In the genomic region with DNA sequence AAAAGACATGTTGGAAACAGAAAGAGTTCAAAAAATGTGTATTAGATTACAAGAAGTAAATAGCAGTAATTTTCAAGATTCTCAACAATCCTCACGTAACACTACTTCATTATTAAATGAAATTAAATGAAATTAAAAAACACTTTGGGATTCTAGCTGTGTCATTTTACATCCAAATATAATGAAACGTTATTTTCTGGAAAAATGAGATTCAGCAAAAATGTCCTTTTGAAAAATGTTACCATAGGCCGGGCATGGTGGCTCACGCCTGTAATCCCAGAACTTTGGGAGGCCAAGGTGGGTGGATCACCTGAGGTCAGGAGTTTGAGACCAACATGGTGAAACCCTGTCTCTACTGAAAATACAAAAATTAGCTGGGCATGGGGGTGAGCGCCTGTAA, we compare ENCODE assay signal across 6 cellular contexts. TPM values are rescaled to one million over a fixed set of nuclear protein-coding genes. Genes with fewer than 3 reads are reported as not detected.
A peak's percentile ranks its signal among the peaks of the same experiment; 100 is the strongest.
DNase-seq lines count a peak whose midpoint lies in the region; ATAC-seq, FAIRE-seq and TF ChIP-seq lines count a peak whose summit lies in the region.
"Not testable (repeated sequence)": the region's sequence is repeated elsewhere in the genome, so short reads cannot be mapped to it uniquely, and the experiment has no call there.

No MANE protein-coding gene starts in this region.

- TF ChIP-seq RAD21 in A549 (conservative IDR thresholded peaks at IDR 0.05 in 1 of 2, IDR thresholded peaks at IDR 0.05 in 1 of 2); K562 (CRISPR knock-in tag; conservative IDR thresholded peaks at IDR 0.05 in 1 of 2, IDR thresholded peaks at IDR 0.05 in 1 of 2): not testable (repeated sequence)

- not testable (repeated sequence) for BruUV-seq in K562 (replicated peaks; lab: Mats Ljungman, UMichigan)

- not testable (repeated sequence) for TF ChIP-seq CTCF in A549 (IDR thresholded peaks at IDR 0.05); CD14-positive monocyte (IDR thresholded peaks at IDR 0.05); HL-60 (IDR thresholded peaks at IDR 0.05; ENCODE audit: insufficient read depth, low read length); K562 (IDR thresholded peaks at IDR 0.05 in 2 of 3, conservative IDR thresholded peaks at IDR 0.05 in 1 of 3; ENCODE audit: insufficient read depth in 2 of 3, low read depth in 1 of 3, low read length in 3 of 3); neutrophil (IDR thresholded peaks at IDR 0.05)

- POLR2A ChIA-PET in A549 (lab: Yijun Ruan, JAX); K562 (lab: Yijun Ruan, JAX): not testable (repeated sequence)

- H3K9me3 ChIP-seq in A549; K562 (replicated peaks; ENCODE audit: control insufficient read depth, insufficient read depth, low read depth, low read length); neutrophil: not testable (repeated sequence)

- H3K36me3 ChIP-seq in K562 (ENCODE audit: control insufficient read depth, insufficient read depth, low read length); neutrophil: not testable (repeated sequence)

- not testable (repeated sequence) for DNase-seq in A549 (ENCODE audit: low read depth in 1 of 2, low spot score in 1 of 2); CD14-positive monocyte (ENCODE audit: low spot score); HL-60 (ENCODE audit: low read depth in 1 of 2, low spot score in 1 of 2); K562 (ENCODE audit: extremely low read depth in 1 of 4, low spot score in 3 of 4)

- not testable (repeated sequence) for H2AFZ ChIP-seq in K562 (ENCODE audit: low read depth, low read length)

- CTCF ChIA-PET in A549 (lab: Yijun Ruan, JAX); K562 (lab: Yijun Ruan, JAX; ENCODE audit: low intra/inter-chr PET ratio): not testable (repeated sequence)

- not testable (repeated sequence) for TF ChIP-seq EP300 in A549 (IDR thresholded peaks at IDR 0.05); K562 (IDR thresholded peaks at IDR 0.05; ENCODE audit: low read length)

- peaks cover 30% of the 10 kb centered on the region for H3K4me1 Mint-ChIP-seq in CD14-positive monocyte
- H3K4me1 Mint-ChIP-seq in dendritic cell treated with granulocyte-macrophage colony-stimulating factor and Interleukin-4, amounts not matched to agents 40 ng/mL and 50 ng/mL, for 4 days (ENCODE audit: low read depth): peaks cover 16% of the 10 kb centered on the region

- WGBS in A549 (ENCODE audit: missing lambda C conversion rate): 86% methylated on average over 5 of the region's 5 CpGs
- 73% methylated on average over 5 of the region's 5 CpGs for WGBS in K562 (ENCODE audit: insufficient coverage, low coverage, missing lambda C conversion rate)

- ATAC-seq in A549, K562: not testable (repeated sequence)

- H3K79me2 ChIP-seq in K562 (ENCODE audit: control insufficient read depth, insufficient read depth, low read length): not testable (repeated sequence)

- H3K27ac ChIP-seq in A549; K562 (ENCODE audit: extremely low read depth, low read depth, low read length): not testable (repeated sequence)
- H3K27ac ChIP-seq in HL-60 (replicated peaks) (peak overlapping the region; percentile 71), neutrophil (peak overlapping the region; percentile 76)

- H3K36me3 Mint-ChIP-seq in CD14-positive monocyte; dendritic cell treated with granulocyte-macrophage colony-stimulating factor and Interleukin-4, amounts not matched to agents 40 ng/mL and 50 ng/mL, for 4 days (ENCODE audit: low read depth): not testable (repeated sequence)

- not testable (repeated sequence) for H3K9me3 Mint-ChIP-seq in CD14-positive monocyte; dendritic cell treated with granulocyte-macrophage colony-stimulating factor and Interleukin-4, amounts not matched to agents 40 ng/mL and 50 ng/mL, for 4 days

- H3K4me3 Mint-ChIP-seq in CD14-positive monocyte: peak overlapping the region; percentile 47 to 68
- peak overlapping the region; percentile 18 for H3K4me3 Mint-ChIP-seq in dendritic cell treated with granulocyte-macrophage colony-stimulating factor and Interleukin-4, amounts not matched to agents 40 ng/mL and 50 ng/mL, for 4 days

- not testable (repeated sequence) for H3K9ac ChIP-seq in K562 (ENCODE audit: insufficient read depth in 1 of 2, low read depth in 2 of 2, low read length in 2 of 2)

- not testable (repeated sequence) for H3K4me2 ChIP-seq in A549; K562 (ENCODE audit: insufficient read depth, low read length)

- not testable (repeated sequence) for H3K27me3 Mint-ChIP-seq in CD14-positive monocyte (ENCODE audit: low read depth in 3 of 3); dendritic cell treated with granulocyte-macrophage colony-stimulating factor and Interleukin-4, amounts not matched to agents 40 ng/mL and 50 ng/mL, for 4 days

- H3K27ac Mint-ChIP-seq in CD14-positive monocyte: peak overlapping the region; percentile 92 to 96 (median 95)
- H3K27ac Mint-ChIP-seq in dendritic cell treated with granulocyte-macrophage colony-stimulating factor and Interleukin-4, amounts not matched to agents 40 ng/mL and 50 ng/mL, for 4 days: peak overlapping the region; percentile 35

- not testable (repeated sequence) for H3K9me1 ChIP-seq in K562 (ENCODE audit: control insufficient read depth, insufficient read depth, low read length)

- FAIRE-seq in A549 (lab: Jason Lieb, UNC); K562 (lab: Jason Lieb, UNC): not testable (repeated sequence)

- intact Hi-C loops in CD14-positive monocyte (cut with micrococcal nuclease); K562 (cut with micrococcal nuclease); dendritic cell treated with granulocyte-macrophage colony-stimulating factor and Interleukin-4, amounts not matched to agents 40 ng/mL and 50 ng/mL, for 4 days (cut with micrococcal nuclease): not testable (repeated sequence)

- H4K20me1 ChIP-seq in K562 (replicated peaks; ENCODE audit: control insufficient read depth, insufficient read depth, low read length): not testable (repeated sequence)

- not testable (repeated sequence) for H3K4me3 ChIP-seq in A549; HL-60 (replicated peaks; ENCODE audit: insufficient read depth, low read length); K562
- H3K4me3 ChIP-seq in neutrophil (ENCODE audit: low read depth in 1 of 2, low read length in 1 of 2): peak overlapping the region in 1 of 2 experiments; percentile 25

- not testable (repeated sequence) for H3K4me1 ChIP-seq in A549
- H3K4me1 ChIP-seq in K562 (replicated peaks in 1 of 2; ENCODE audit: control insufficient read depth in 2 of 2, insufficient read depth in 2 of 2, low read length in 2 of 2): peaks cover under 1 to 10% of the 10 kb centered on the region in 2 experiments; a peak in 4 of 5 replicates
- H3K4me1 ChIP-seq in neutrophil (ENCODE audit: control insufficient read depth in 1 of 2, insufficient read depth in 1 of 2, low read depth in 1 of 2, low read length in 1 of 2): peaks cover 19 to 30% of the 10 kb centered on the region in 2 experiments

- in situ Hi-C loops in K562 (cut with MboI): not testable (repeated sequence)

- H3K27me3 ChIP-seq in HL-60 (ENCODE audit: insufficient read depth, poor library complexity, severe bottlenecking); K562 (ENCODE audit: control insufficient read depth in 2 of 2, insufficient read depth in 2 of 2, low read length in 2 of 2); neutrophil: not testable (repeated sequence)

- not testable (repeated sequence) for TF ChIP-seq POLR2A in A549 (IDR thresholded peaks at IDR 0.05; ENCODE audit: low read length); K562 (conservative IDR thresholded peaks at IDR 0.05)

TF ChIP-seq in A549, 52 proteins besides CTCF, POLR2A, EP300 and RAD21:
- TF ChIP-seq MAFK (IDR thresholded peaks at IDR 0.05; ENCODE audit: partially characterized antibody): peak; percentile 22

TF ChIP-seq in K562, 482 proteins besides CTCF, POLR2A, EP300 and RAD21:
- TF ChIP-seq C11orf30 (IDR thresholded peaks at IDR 0.05; ENCODE audit: low read depth) (peak; percentile 64), ZNF316 (IDR thresholded peaks at IDR 0.05) (peak; percentile 76)

RNA-seq across cellular contexts. Expression of a gene that starts 15.6 kb away (rescaled TPM):
- polyA plus RNA-seq in A549 (2011; rRNA removed) (105 and 149 TPM in 2 replicates), A549 (2017; fragmentation: RNase III; extraction: RNeasy Plus Mini Kit Qiagen cat#74134 plus additional on column Dnase treatment) (70.4 to 83.1 TPM (median 76.3 TPM) in 3 replicates), CD14-positive monocyte (10 to 100 TPM in 1 of 2 donors, 1 to 10 TPM in 1; 6.6 to 11.8 TPM), K562 (2011; rRNA removed) (35.0 and 54.9 TPM in 2 replicates), K562 (2014; fragmentation: Illumina TruSeq; extraction: Trizol) (66.1 and 79.8 TPM in 2 replicates), K562 (2014; fragmentation: Nextera tagmentation; extraction: Ambion mirVana) (10 to 100 TPM; 16.8 to 18.0 TPM), K562 (2014; rRNA removed) (26.7 and 31.7 TPM in 2 replicates)
- polyA plus RNA-seq in A549 (2012; cell fraction: cytosol; rRNA removed): 21.5 and 22.9 TPM in 2 replicates
- polyA plus RNA-seq in A549 (2012; cell fraction: nucleus; rRNA removed): 9.2 and 10.1 TPM in 2 replicates
- 55.8 and 66.5 TPM in 2 replicates for polyA minus RNA-seq in A549 (2011; rRNA and poly(A)+ RNA removed)
- 44.0 and 164 TPM in 2 replicates for total RNA-seq in K562 (2011; cell fraction: chromatin; rRNA removed; ENCODE audit: low replicate concordance)
- 21.3 and 33.6 TPM in 2 replicates for total RNA-seq in K562 (2011; cell fraction: nucleolus; rRNA removed)
- 65.3 and 97.1 TPM in 2 replicates for total RNA-seq in K562 (2011; cell fraction: nucleoplasm; rRNA removed)
- total RNA-seq in K562 (2014; rRNA removed) (15.3 and 18.0 TPM in 2 replicates), K562 (2014; rRNA removed; fragmentation: Illumina TruSeq; extraction: Trizol) (25.5 and 33.6 TPM in 2 replicates), K562 (2015; rRNA removed; fragmentation: Illumina TruSeq; extraction: Trizol) (26.6 and 28.6 TPM in 2 replicates), K562 (2021) (39.4 and 46.0 TPM in 2 replicates)
- 16.2 and 17.8 TPM in 2 replicates for polyA plus RNA-seq in K562 (2011; cell fraction: cytosol; rRNA removed)
- polyA plus RNA-seq in K562 (2011; cell fraction: nucleus; rRNA removed): 26.5 and 38.0 TPM in 2 replicates
- polyA plus RNA-seq in K562 (2012): 41.5 and 61.5 TPM in 2 replicates
- polyA minus RNA-seq in K562 (2011; rRNA and poly(A)+ RNA removed): 64.3 and 73.0 TPM in 2 replicates
- polyA minus RNA-seq in K562 (2011; cell fraction: cytosol; rRNA and poly(A)+ RNA removed): 13.8 and 25.5 TPM in 2 replicates
- polyA minus RNA-seq in K562 (2011; cell fraction: nucleus; rRNA and poly(A)+ RNA removed): 27.9 and 32.2 TPM in 2 replicates
